Comparison of ENCODE assay signal across 9 cellular contexts in the genomic region with DNA sequence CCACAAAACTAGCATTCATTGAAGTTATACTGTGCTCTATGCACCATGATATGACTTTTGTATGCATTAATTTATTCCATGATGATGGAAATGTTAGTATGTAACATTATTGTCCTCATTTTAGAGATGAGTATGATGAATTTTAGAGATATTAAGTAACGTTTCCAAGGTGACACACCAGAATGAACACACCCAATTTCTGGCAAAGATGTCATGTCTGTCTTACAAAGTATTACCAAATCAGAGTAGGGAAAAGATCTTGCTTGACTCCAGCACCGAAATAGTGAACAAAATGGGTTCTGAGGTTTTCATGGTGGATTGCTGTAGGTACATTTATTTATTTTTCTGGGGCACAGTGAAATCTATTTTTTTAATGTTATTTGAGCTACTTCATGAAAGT. TPM values are rescaled to one million over a fixed set of nuclear protein-coding genes. Genes with fewer than 3 reads are reported as not detected.
"Had no signal": no experiment of that assay in that cellular context is flagged by ENCODE, and none has a peak within 500 bp of the region (broad histone marks: within the 10 kb centered on the region; RNA-seq: fewer than 3 reads in every experiment).

No MANE protein-coding gene starts in this region.

- ATAC-seq: HCT116, HepG2, K562 had no signal

- H3K36me3 ChIP-seq: HAP-1 had no signal

- H3K4me3 ChIP-seq: HAP-1, K562 had no signal

- DNase-seq: GOT3, H7, HFFc6, KG1 had no signal

- H3K4me1 ChIP-seq: HAP-1 had no signal

- H3K9me3 ChIP-seq: HAP-1 had no signal

- H3K27ac ChIP-seq: HL-60 had no signal

- H3K27ac Mint-ChIP-seq: HFFc6 had no signal

RNA-seq across cellular contexts. Expression of gene COL1A2, which starts 33.8 kb away (rescaled TPM):
- total RNA-seq: HepG2 had no signal
- polyA plus RNA-seq: HepG2 had no signal
